Comparison of ENCODE assay signal across 10 cellular contexts in genomic region chr18:77702686-77703085, GRCh38.
A peak's percentile ranks its signal among the peaks of the same experiment; 100 is the strongest.
DNase-seq lines count a peak whose midpoint lies in the region; ATAC-seq, FAIRE-seq and TF ChIP-seq lines count a peak whose summit lies in the region.
"Had no signal": no experiment of that assay in that cellular context is flagged by ENCODE, and none has a peak within 500 bp of the region (broad histone marks: within the 10 kb centered on the region; RNA-seq: fewer than 3 reads in every experiment).

No MANE protein-coding gene starts in this region.

- no peak overlapping the region for H3K4me3 Mint-ChIP-seq in activated naive CD4-positive, alpha-beta T cell treated with anti-CD3 and anti-CD28 coated beads for 36 hours
- H3K4me3 Mint-ChIP-seq: CD4-positive, alpha-beta memory T cell had no signal

- peaks cover 21% of the 10 kb centered on the region for H3K27me3 Mint-ChIP-seq in activated naive CD4-positive, alpha-beta T cell treated with anti-CD3 and anti-CD28 coated beads for 36 hours (ENCODE audit: low read depth)

- no peaks in the 10 kb centered on the region for H3K9me3 Mint-ChIP-seq in activated naive CD4-positive, alpha-beta T cell treated with anti-CD3 and anti-CD28 coated beads for 36 hours
- H3K9me3 Mint-ChIP-seq in activated naive CD4-positive, alpha-beta T cell treated with anti-CD3 and anti-CD28 coated beads, Interleukin-2, amount 50 U/mL, for 72 hours = no peaks in the 10 kb centered on the region

- H3K27me3 ChIP-seq in small intestine (ENCODE audit: control insufficient read depth in 2 of 2, insufficient read depth in 2 of 2, low read length in 2 of 2) (peaks cover 0 to 4% of the 10 kb centered on the region in 2 donors), HAP-1 (ENCODE audit: low read depth) (no peaks in the 10 kb centered on the region)

- DNase-seq in activated naive CD4-positive, alpha-beta T cell treated with anti-CD3 and anti-CD28 coated beads for 36 hours = peak; percentile 45
- DNase-seq in activated naive CD4-positive, alpha-beta T cell treated with anti-CD3 and anti-CD28 coated beads, Interleukin-2, amount 50 U/mL, for 72 hours (ENCODE audit: low spot score in 2 of 2) = no peak
- DNase-seq in NCI-H748 treated with DMSO at 0.1 percent for 48 hours (lab: John Stamatoyannopoulos, UW) = peak; percentile 36
- DNase-seq in epithelial cell of esophagus (ENCODE audit: low read depth) = peak; percentile 29
- DNase-seq in small intestine = peak; percentile 5
- DNase-seq in HAP-1 (ENCODE audit: low spot score in 2 of 2) = no peak
- DNase-seq in NCI-H82 treated with DMSO at 0.1 percent for 48 hours (lab: John Stamatoyannopoulos, UW; ENCODE audit: unreplicated experiment) = no peak
- DNase-seq: activated CD4-positive, alpha-beta T cell treated with anti-CD3 and anti-CD28 coated beads for 1 hour had no signal

- H3K4me3 ChIP-seq in epithelial cell of esophagus (ENCODE audit: low read length) = no peak overlapping the region
- no peak overlapping the region for H3K4me3 ChIP-seq in small intestine (ENCODE audit: low read depth in 1 of 2, low read length in 2 of 2)
- H3K4me3 ChIP-seq in HAP-1 = no peak overlapping the region

- H3K36me3 Mint-ChIP-seq in activated naive CD4-positive, alpha-beta T cell treated with anti-CD3 and anti-CD28 coated beads for 36 hours (ENCODE audit: low read depth) = no peaks in the 10 kb centered on the region
- no peaks in the 10 kb centered on the region for H3K36me3 Mint-ChIP-seq in activated naive CD4-positive, alpha-beta T cell treated with anti-CD3 and anti-CD28 coated beads, Interleukin-2, amount 50 U/mL, for 72 hours
- H3K36me3 Mint-ChIP-seq: CD4-positive, alpha-beta memory T cell had no signal

- H3K9me3 ChIP-seq in small intestine (ENCODE audit: control insufficient read depth, low read depth) (no peaks in the 10 kb centered on the region), HAP-1 (no peaks in the 10 kb centered on the region)

- H3K4me1 ChIP-seq in small intestine (ENCODE audit: control insufficient read depth in 2 of 2, insufficient read depth in 1 of 2, low read depth in 1 of 2, low read length in 1 of 2) (no peaks in the 10 kb centered on the region), HAP-1 (no peaks in the 10 kb centered on the region)

- H3K36me3 ChIP-seq in small intestine (ENCODE audit: control insufficient read depth in 2 of 2, insufficient read depth in 2 of 2, low read length in 2 of 2) (no peaks in the 10 kb centered on the region), HAP-1 (replicated peaks) (no peaks in the 10 kb centered on the region)

- in situ Hi-C loops in HAP-1 (cut with MboI; ENCODE audit: low sequenced_read_pairs) = no loop called here

- no peak for FAIRE-seq in small intestine (lab: Jason Lieb, UNC)

- no peak overlapping the region for H3K27ac ChIP-seq in small intestine (ENCODE audit: low read depth in 1 of 2, low read length in 1 of 2)

- intact Hi-C loops in activated naive CD4-positive, alpha-beta T cell treated with anti-CD3 and anti-CD28 coated beads for 36 hours (cut with micrococcal nuclease) = loop anchor here (5.0 kb wide), 1 partner anchor 900 kb away; no protein-coding TSS in a partner anchor

- no peak for ATAC-seq in activated naive CD4-positive, alpha-beta T cell treated with anti-CD3 and anti-CD28 coated beads, Interleukin-2, amount 50 U/mL, for 72 hours
- ATAC-seq in GM21360 (IDR thresholded peaks at IDR 0.05; ENCODE audit: unreplicated experiment) = no peak

- CTCF ChIA-PET in activated naive CD4-positive, alpha-beta T cell treated with anti-CD3 and anti-CD28 coated beads for 36 hours (lab: Charles Lee) = no interaction called here

- no peaks in the 10 kb centered on the region for H3K4me1 Mint-ChIP-seq in activated naive CD4-positive, alpha-beta T cell treated with anti-CD3 and anti-CD28 coated beads for 36 hours (ENCODE audit: low read depth)
- H3K4me1 Mint-ChIP-seq: CD4-positive, alpha-beta memory T cell had no signal

- TF ChIP-seq CTCF in epithelial cell of esophagus (IDR thresholded peaks at IDR 0.05; ENCODE audit: insufficient read depth, low read depth, low read length, missing control alignments) = no peak

- no peak overlapping the region for H3K27ac Mint-ChIP-seq in activated naive CD4-positive, alpha-beta T cell treated with anti-CD3 and anti-CD28 coated beads for 36 hours
- H3K27ac Mint-ChIP-seq in activated naive CD4-positive, alpha-beta T cell treated with anti-CD3 and anti-CD28 coated beads, Interleukin-2, amount 50 U/mL, for 72 hours = no peak overlapping the region
- H3K27ac Mint-ChIP-seq: CD4-positive, alpha-beta memory T cell had no signal

- 17 to 27% (median 23%) methylated on average over 4 of the region's 4 CpGs for whole genome bisulfite sequencing in small intestine, 3 donors

Comparison
In these comparisons a context has a peak if more than half of its experiments do, and no peak if none do; other contexts are left out.
1. DNase-seq: peak in activated naive CD4-positive, alpha-beta T cell treated with anti-CD3 and anti-CD28 coated beads for 36 hours (single experiment), NCI-H748 treated with DMSO at 0.1 percent for 48 hours (single experiment), epithelial cell of esophagus (single experiment) and small intestine (single experiment); none in activated naive CD4-positive, alpha-beta T cell treated with anti-CD3 and anti-CD28 coated beads, Interleukin-2, amount 50 U/mL, for 72 hours (0 of 2), HAP-1 (0 of 2) and NCI-H82 treated with DMSO at 0.1 percent for 48 hours (single experiment).